Comparison of ENCODE assay signal across 16 cellular contexts in genomic region chr17:48103379-48103715, GRCh38. TPM values are rescaled to one million over a fixed set of nuclear protein-coding genes. Genes with fewer than 3 reads are reported as not detected.
DNase-seq lines count a peak whose midpoint lies in the region; ATAC-seq and TF ChIP-seq lines count a peak whose summit lies in the region.
"Had no signal": no experiment of that assay in that cellular context is flagged by ENCODE, and none has a peak within 500 bp of the region (broad histone marks: within the 10 kb centered on the region; RNA-seq: fewer than 3 reads in every experiment).

No MANE protein-coding gene starts in this region.

- H3K36me3 ChIP-seq in ascending aorta = no peaks in the 10 kb centered on the region
- H3K36me3 ChIP-seq: stomach had no signal

- intact Hi-C loops in activated CD4-positive, alpha-beta T cell treated with anti-CD3 and anti-CD28 coated beads, Interleukin-2, amount 10 ng/mL, durations not matched to agents 24 days and 14 days (cut with micrococcal nuclease) = loop anchor here (10.0 kb wide), 3 partner anchors 159 to 791 kb away; partner anchors contain the start of genes ATP5MC1, HOXB3, HOXB5 and PNPO
- intact Hi-C loops in ascending aorta (cut with DNase I) = loop anchor here (10.0 kb wide), 2 partner anchors 159 to 259 kb away; partner anchors contain the start of genes PNPO and SCRN2

- peaks cover 38% of the 10 kb centered on the region for H3K4me1 Mint-ChIP-seq in activated CD4-positive, alpha-beta T cell treated with anti-CD3 and anti-CD28 coated beads, Interleukin-2, amount 10 ng/mL, durations not matched to agents 24 days and 14 days
- H3K4me1 Mint-ChIP-seq in activated naive CD8-positive, alpha-beta T cell treated with anti-CD3 and anti-CD28 coated beads for 36 hours = peaks cover 24% of the 10 kb centered on the region
- H3K4me1 Mint-ChIP-seq in nephron = peaks cover 17% of the 10 kb centered on the region

- no peaks in the 10 kb centered on the region for H3K9me3 Mint-ChIP-seq in activated CD4-positive, alpha-beta T cell treated with anti-CD3 and anti-CD28 coated beads, Interleukin-2, amount 10 ng/mL, durations not matched to agents 24 days and 14 days
- H3K9me3 Mint-ChIP-seq in activated naive CD8-positive, alpha-beta T cell treated with anti-CD3 and anti-CD28 coated beads for 36 hours = peaks cover 4% of the 10 kb centered on the region
- H3K9me3 Mint-ChIP-seq in nephron = peaks cover 4% of the 10 kb centered on the region
- H3K9me3 Mint-ChIP-seq: effector memory CD8-positive, alpha-beta T cell; T-cell had no signal

- H3K4me3 Mint-ChIP-seq in activated CD4-positive, alpha-beta T cell treated with anti-CD3 and anti-CD28 coated beads, Interleukin-2, amount 10 ng/mL, durations not matched to agents 24 days and 14 days = peak overlapping the region; percentile 44
- peak overlapping the region; percentile 52 for H3K4me3 Mint-ChIP-seq in activated naive CD8-positive, alpha-beta T cell treated with anti-CD3 and anti-CD28 coated beads for 36 hours
- peak overlapping the region in 2 of 3 experiments; percentile 41 for H3K4me3 Mint-ChIP-seq in nephron

- no peaks in the 10 kb centered on the region for H3K9me3 ChIP-seq in ascending aorta
- H3K9me3 ChIP-seq: stomach had no signal

- H3K27ac ChIP-seq in ascending aorta = no peak overlapping the region

- peaks cover 10% of the 10 kb centered on the region for H3K36me3 Mint-ChIP-seq in activated CD4-positive, alpha-beta T cell treated with anti-CD3 and anti-CD28 coated beads, Interleukin-2, amount 10 ng/mL, durations not matched to agents 24 days and 14 days (ENCODE audit: low read depth)
- peaks cover 6% of the 10 kb centered on the region for H3K36me3 Mint-ChIP-seq in activated naive CD8-positive, alpha-beta T cell treated with anti-CD3 and anti-CD28 coated beads for 36 hours
- H3K36me3 Mint-ChIP-seq in nephron (ENCODE audit: low read depth) = peaks cover 5% of the 10 kb centered on the region
- H3K36me3 Mint-ChIP-seq: T-cell had no signal

- DNase-seq in activated CD4-positive, alpha-beta T cell treated with anti-CD3 and anti-CD28 coated beads, Interleukin-2, amount 10 ng/mL, durations not matched to agents 24 days and 14 days = no peak
- no peak for DNase-seq in activated CD4-positive, alpha-beta T cell treated with anti-CD3 and anti-CD28 coated beads for 4 hours
- peak; percentile 86 for DNase-seq in MV-4-11 (lab: John Stamatoyannopoulos, UW)
- DNase-seq in activated naive CD8-positive, alpha-beta T cell treated with anti-CD3 and anti-CD28 coated beads for 36 hours = no peak
- no peak for DNase-seq in ascending aorta (ENCODE audit: low spot score in 2 of 2)
- DNase-seq in mucosa of gallbladder (ENCODE audit: low spot score) = no peak
- DNase-seq: activated T-cell treated with anti-CD3 and anti-CD28 coated beads for 4 hours; cerebellar nuclear complex; NCI-H1694; NCI-H345; NK-92 treated with Interleukin-12 subunit alpha and Interleukin-12 subunit beta, amount 100 ng/mL, for 24 hours; stomach had no signal

- H3K4me3 ChIP-seq in ascending aorta = no peak overlapping the region
- H3K4me3 ChIP-seq: stomach had no signal

- H3K27me3 ChIP-seq in ascending aorta = no peaks in the 10 kb centered on the region
- H3K27me3 ChIP-seq: stomach had no signal

- ATAC-seq in GM18858 (IDR thresholded peaks at IDR 0.05; ENCODE audit: unreplicated experiment) = no peak
- ATAC-seq: effector memory CD8-positive, alpha-beta T cell; T-cell had no signal

- peaks cover 2 to 15% of the 10 kb centered on the region in 2 donors for H3K4me1 ChIP-seq in ascending aorta

- peak overlapping the region; percentile 20 for H3K27ac Mint-ChIP-seq in activated CD4-positive, alpha-beta T cell treated with anti-CD3 and anti-CD28 coated beads, Interleukin-2, amount 10 ng/mL, durations not matched to agents 24 days and 14 days
- H3K27ac Mint-ChIP-seq in activated naive CD8-positive, alpha-beta T cell treated with anti-CD3 and anti-CD28 coated beads for 36 hours = no peak overlapping the region
- H3K27ac Mint-ChIP-seq in nephron = no peak overlapping the region

- no peaks in the 10 kb centered on the region for H3K27me3 Mint-ChIP-seq in activated CD4-positive, alpha-beta T cell treated with anti-CD3 and anti-CD28 coated beads, Interleukin-2, amount 10 ng/mL, durations not matched to agents 24 days and 14 days
- no peaks in the 10 kb centered on the region for H3K27me3 Mint-ChIP-seq in activated naive CD8-positive, alpha-beta T cell treated with anti-CD3 and anti-CD28 coated beads for 36 hours
- peaks cover 3% of the 10 kb centered on the region for H3K27me3 Mint-ChIP-seq in nephron (ENCODE audit: low read depth)
- H3K27me3 Mint-ChIP-seq: effector memory CD8-positive, alpha-beta T cell; T-cell had no signal

- TF ChIP-seq CTCF in nephron (IDR thresholded peaks at IDR 0.05; ENCODE audit: unreplicated experiment in 3 of 3) = no peak
- no peak for TF ChIP-seq CTCF in ascending aorta (IDR thresholded peaks at IDR 0.05)

RNA-seq across cellular contexts. Expression of gene CBX1, which starts 2.1 kb away (rescaled TPM):
- total RNA-seq in activated CD4-positive, alpha-beta T cell treated with anti-CD3 and anti-CD28 coated beads, Interleukin-2, amount 10 ng/mL, durations not matched to agents 24 days and 14 days = 61.3 and 64.6 TPM in 2 replicates
- total RNA-seq in activated naive CD8-positive, alpha-beta T cell treated with anti-CD3 and anti-CD28 coated beads for 36 hours = 10 to 100 TPM; 60.3 to 60.5 TPM
- total RNA-seq in ascending aorta (20.2 TPM), mucosa of gallbladder (41.9 TPM)

RNA-seq across cellular contexts. Expression of gene SNX11, which starts 4.2 kb away (rescaled TPM):
- total RNA-seq in activated CD4-positive, alpha-beta T cell treated with anti-CD3 and anti-CD28 coated beads, Interleukin-2, amount 10 ng/mL, durations not matched to agents 24 days and 14 days = 33.3 and 34.9 TPM in 2 replicates
- 10 to 100 TPM; 32.0 to 33.1 TPM for total RNA-seq in activated naive CD8-positive, alpha-beta T cell treated with anti-CD3 and anti-CD28 coated beads for 36 hours
- 6.6 TPM for total RNA-seq in ascending aorta
- 21.8 TPM for total RNA-seq in mucosa of gallbladder

RNA-seq across cellular contexts. Expression of gene NFE2L1, which starts 55.2 kb away (rescaled TPM):
- total RNA-seq in activated CD4-positive, alpha-beta T cell treated with anti-CD3 and anti-CD28 coated beads, Interleukin-2, amount 10 ng/mL, durations not matched to agents 24 days and 14 days = 85.2 and 93.1 TPM in 2 replicates
- total RNA-seq in activated naive CD8-positive, alpha-beta T cell treated with anti-CD3 and anti-CD28 coated beads for 36 hours = 10 to 100 TPM; 99.0 to 99.7 TPM
- total RNA-seq in ascending aorta (114 TPM), mucosa of gallbladder (207 TPM)
